ENCODE assay signal across 1 cellular context in genomic region chr14:39203659-39204606, GRCh38.
TF ChIP-seq lines count a peak whose summit lies in the region.

No MANE protein-coding gene starts in this region.

TF ChIP-seq in HepG2, 621 proteins besides CTCF, POLR2A, EP300 and RAD21 (continued from another document and continues in another):
- TF ChIP-seq, protein P1, sequence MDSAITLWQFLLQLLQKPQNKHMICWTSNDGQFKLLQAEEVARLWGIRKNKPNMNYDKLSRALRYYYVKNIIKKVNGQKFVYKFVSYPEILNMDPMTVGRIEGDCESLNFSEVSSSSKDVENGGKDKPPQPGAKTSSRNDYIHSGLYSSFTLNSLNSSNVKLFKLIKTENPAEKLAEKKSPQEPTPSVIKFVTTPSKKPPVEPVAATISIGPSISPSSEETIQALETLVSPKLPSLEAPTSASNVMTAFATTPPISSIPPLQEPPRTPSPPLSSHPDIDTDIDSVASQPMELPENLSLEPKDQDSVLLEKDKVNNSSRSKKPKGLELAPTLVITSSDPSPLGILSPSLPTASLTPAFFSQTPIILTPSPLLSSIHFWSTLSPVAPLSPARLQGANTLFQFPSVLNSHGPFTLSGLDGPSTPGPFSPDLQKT (CRISPR knock-in tag; IDR thresholded peaks at IDR 0.05; ENCODE audit: borderline replicate concordance), result no peak
- 0 out of 2 replicates have a peak, but pooled peaks have one; percentile 28 for TF ChIP-seq MAFF (IDR thresholded peaks at IDR 0.05; ENCODE audit: low read depth, low read length)
- 0 out of 2 replicates have a peak, but pooled peaks have one; percentile 17 for TF ChIP-seq MED1 (CRISPR knock-in tag; IDR thresholded peaks at IDR 0.05)
- no peak for TF ChIP-seq PLSCR1 (CRISPR knock-in tag; IDR thresholded peaks at IDR 0.05; ENCODE audit: borderline replicate concordance)
- TF ChIP-seq, protein P2, sequence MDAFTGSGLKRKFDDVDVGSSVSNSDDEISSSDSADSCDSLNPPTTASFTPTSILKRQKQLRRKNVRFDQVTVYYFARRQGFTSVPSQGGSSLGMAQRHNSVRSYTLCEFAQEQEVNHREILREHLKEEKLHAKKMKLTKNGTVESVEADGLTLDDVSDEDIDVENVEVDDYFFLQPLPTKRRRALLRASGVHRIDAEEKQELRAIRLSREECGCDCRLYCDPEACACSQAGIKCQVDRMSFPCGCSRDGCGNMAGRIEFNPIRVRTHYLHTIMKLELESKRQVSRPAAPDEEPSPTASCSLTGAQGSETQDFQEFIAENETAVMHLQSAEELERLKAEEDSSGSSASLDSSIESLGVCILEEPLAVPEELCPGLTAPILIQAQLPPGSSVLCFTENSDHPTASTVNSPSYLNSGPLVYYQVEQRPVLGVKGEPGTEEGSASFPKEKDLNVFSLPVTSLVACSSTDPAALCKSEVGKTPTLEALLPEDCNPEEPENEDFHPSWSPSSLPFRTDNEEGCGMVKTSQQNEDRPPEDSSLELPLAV (CRISPR knock-in tag; conservative IDR thresholded peaks at IDR 0.05; ENCODE audit: low read depth), result no peak
- no peak for TF ChIP-seq ZNF24 (IDR thresholded peaks at IDR 0.05)
- TF ChIP-seq HIVEP1 (CRISPR knock-in tag; IDR thresholded peaks at IDR 0.05), result 0 out of 2 replicates have a peak, but pooled peaks have one; percentile 11
- no peak for TF ChIP-seq ZBTB39 (CRISPR knock-in tag; IDR thresholded peaks at IDR 0.05)
- TF ChIP-seq ZNF556 (CRISPR knock-in tag; IDR thresholded peaks at IDR 0.05; ENCODE audit: borderline replicate concordance), result no peak
- peak; percentile 57; the same call in 1 of the 2 replicates for TF ChIP-seq NR2F6 (IDR thresholded peaks at IDR 0.05)
- no peak for TF ChIP-seq NR2F6 (CRISPR knock-in tag; IDR thresholded peaks at IDR 0.05)
- TF ChIP-seq HES4 (CRISPR knock-in tag; IDR thresholded peaks at IDR 0.05; ENCODE audit: borderline replicate concordance), result no peak
- no peak for TF ChIP-seq PRDM10 (CRISPR knock-in tag; IDR thresholded peaks at IDR 0.05; ENCODE audit: low read depth)
- TF ChIP-seq SYNCRIP (IDR thresholded peaks at IDR 0.05; ENCODE audit: insufficient read depth, low read depth, low read length), result no peak
- TF ChIP-seq ZFP91 (CRISPR knock-in tag; IDR thresholded peaks at IDR 0.05; ENCODE audit: borderline replicate concordance), result no peak; the same call in 1 of the 2 replicates
- no peak for TF ChIP-seq FOXP1 (IDR thresholded peaks at IDR 0.05)
- TF ChIP-seq FOXP1 (CRISPR knock-in tag; IDR thresholded peaks at IDR 0.05), result no peak
- no peak; the same call in 1 of the 2 replicates for TF ChIP-seq ZNF678 (CRISPR knock-in tag; IDR thresholded peaks at IDR 0.05)
- peak; percentile 62; the same call in 1 of the 2 replicates for TF ChIP-seq ZNF547 (CRISPR knock-in tag; IDR thresholded peaks at IDR 0.05)
- TF ChIP-seq ZNF746 (CRISPR knock-in tag; IDR thresholded peaks at IDR 0.05), result no peak
- TF ChIP-seq ZNF367 (CRISPR knock-in tag; IDR thresholded peaks at IDR 0.05; ENCODE audit: borderline replicate concordance), result no peak
- no peak for TF ChIP-seq MLXIP (CRISPR knock-in tag; IDR thresholded peaks at IDR 0.05; ENCODE audit: borderline replicate concordance)
- TF ChIP-seq DMAP1 (CRISPR knock-in tag; IDR thresholded peaks at IDR 0.05), result no peak
- no peak for TF ChIP-seq PRDM4 (CRISPR knock-in tag; IDR thresholded peaks at IDR 0.05; ENCODE audit: borderline replicate concordance)
- no peak for TF ChIP-seq TSC22D2 (CRISPR knock-in tag; IDR thresholded peaks at IDR 0.05; ENCODE audit: borderline replicate concordance)
- no peak for TF ChIP-seq POLR2AphosphoS2 (IDR thresholded peaks at IDR 0.05; ENCODE audit: low read depth, low read length)
- TF ChIP-seq CHD4 (IDR thresholded peaks at IDR 0.05; ENCODE audit: borderline replicate concordance, low read length), result no peak
- no peak for TF ChIP-seq TRIM22 (IDR thresholded peaks at IDR 0.05)
- no peak for TF ChIP-seq ELF1 (CRISPR knock-in tag; IDR thresholded peaks at IDR 0.05)
- TF ChIP-seq, protein P3, sequence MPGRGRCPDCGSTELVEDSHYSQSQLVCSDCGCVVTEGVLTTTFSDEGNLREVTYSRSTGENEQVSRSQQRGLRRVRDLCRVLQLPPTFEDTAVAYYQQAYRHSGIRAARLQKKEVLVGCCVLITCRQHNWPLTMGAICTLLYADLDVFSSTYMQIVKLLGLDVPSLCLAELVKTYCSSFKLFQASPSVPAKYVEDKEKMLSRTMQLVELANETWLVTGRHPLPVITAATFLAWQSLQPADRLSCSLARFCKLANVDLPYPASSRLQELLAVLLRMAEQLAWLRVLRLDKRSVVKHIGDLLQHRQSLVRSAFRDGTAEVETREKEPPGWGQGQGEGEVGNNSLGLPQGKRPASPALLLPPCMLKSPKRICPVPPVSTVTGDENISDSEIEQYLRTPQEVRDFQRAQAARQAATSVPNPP (CRISPR knock-in tag; IDR thresholded peaks at IDR 0.05), result no peak
- TF ChIP-seq MTERF4 (CRISPR knock-in tag; IDR thresholded peaks at IDR 0.05), result no peak
- 0 out of 2 replicates have a peak, but pooled peaks have one; percentile 16 for TF ChIP-seq ZNF383 (CRISPR knock-in tag; IDR thresholded peaks at IDR 0.05; ENCODE audit: borderline replicate concordance)
- no peak for TF ChIP-seq ZNF33A (CRISPR knock-in tag; IDR thresholded peaks at IDR 0.05; ENCODE audit: borderline replicate concordance)
- peak; percentile 82 for TF ChIP-seq FOSL2 (CRISPR knock-in tag; IDR thresholded peaks at IDR 0.05)
- no peak for TF ChIP-seq MEIS1 (CRISPR knock-in tag; IDR thresholded peaks at IDR 0.05; ENCODE audit: borderline replicate concordance)
- TF ChIP-seq DPF2 (CRISPR knock-in tag; IDR thresholded peaks at IDR 0.05; ENCODE audit: borderline replicate concordance, low read depth), result no peak
- no peak for TF ChIP-seq ZNF235 (CRISPR knock-in tag; IDR thresholded peaks at IDR 0.05; ENCODE audit: borderline replicate concordance)
- no peak for TF ChIP-seq HDAC6 (IDR thresholded peaks at IDR 0.05; ENCODE audit: low read depth, low read length)
- no peak for TF ChIP-seq ZMAT3 (CRISPR knock-in tag; conservative IDR thresholded peaks at IDR 0.05)
- no peak; the same call in 1 of the 2 replicates for TF ChIP-seq CBX5 (CRISPR knock-in tag; IDR thresholded peaks at IDR 0.05; ENCODE audit: borderline replicate concordance)
- TF ChIP-seq POLR2AphosphoS5 (IDR thresholded peaks at IDR 0.05; ENCODE audit: low read depth, low read length), result no peak
